15 cellular contexts compared by ENCODE assay signal in the genomic region with DNA sequence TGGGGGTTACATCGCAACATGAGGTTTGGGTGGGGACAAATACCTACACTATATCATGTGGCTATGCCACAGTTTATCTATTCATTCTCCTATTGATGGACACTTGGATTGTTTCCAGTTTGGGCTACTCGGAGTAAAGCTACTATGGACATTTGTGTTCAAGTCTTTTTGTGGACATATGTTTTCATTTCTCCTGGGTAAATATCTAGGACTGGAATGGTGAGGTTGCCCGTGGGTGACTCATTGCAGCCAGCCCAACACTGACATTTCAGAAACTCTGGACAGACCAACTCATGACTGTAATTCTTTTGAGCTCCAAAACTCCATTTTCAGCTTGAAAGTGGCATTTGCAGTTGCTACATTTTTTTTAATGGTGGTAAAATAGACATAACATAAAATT.
"Had no signal": no experiment of that assay in that cellular context is flagged by ENCODE, and none has a peak within 500 bp of the region (broad histone marks: within the 10 kb centered on the region; RNA-seq: fewer than 3 reads in every experiment).

No MANE protein-coding gene starts in this region.

- FAIRE-seq: keratinocyte had no signal

- DNase-seq: activated B cell treated with CpG ODN at 0.5 μM for 24 hours; activated CD4-positive, alpha-beta T cell treated with anti-CD3 and anti-CD28 coated beads, Interleukin-2, amount 50 U/mL, for 1 hour; brain microvascular endothelial cell; cerebellar nuclear complex; erythroblast; gastrocnemius medialis; left ventricle myocardium superior; mesendoderm; stimulated activated CD4-positive, alpha-beta T cell treated with anti-CD3 and anti-CD28 coated beads, Interleukin-4, amount 100 ng/mL, for 24 hours had no signal

- H3K4me3 ChIP-seq: gastrocnemius medialis, thoracic aorta had no signal

- H3K27me3 ChIP-seq: brain microvascular endothelial cell, gastrocnemius medialis had no signal

- H3K27ac Mint-ChIP-seq: activated B cell treated with CpG ODN at 0.5 μM for 24 hours; activated naive CD4-positive, alpha-beta T cell treated with anti-CD3 and anti-CD28 coated beads, Interleukin-2, amount 50 U/mL, for 24 hours; dendritic cell treated with granulocyte-macrophage colony-stimulating factor and Interleukin-4, amounts not matched to agents 40 ng/mL and 50 ng/mL, for 4 days; nephron; stimulated activated naive CD8-positive, alpha-beta T cell treated with anti-CD3 and anti-CD28 coated beads, Interleukin-15, Interleukin-2, amounts not matched to agents 100 ng/mL and 50 ng/mL, for 24 hours had no signal

- H3K36me3 ChIP-seq: brain microvascular endothelial cell, gastrocnemius medialis, thoracic aorta had no signal

- H3K36me3 Mint-ChIP-seq: activated naive CD4-positive, alpha-beta T cell treated with anti-CD3 and anti-CD28 coated beads, Interleukin-2, amount 50 U/mL, for 24 hours had no signal

- H3K9me3 Mint-ChIP-seq: activated naive CD4-positive, alpha-beta T cell treated with anti-CD3 and anti-CD28 coated beads, Interleukin-2, amount 50 U/mL, for 24 hours; dendritic cell treated with granulocyte-macrophage colony-stimulating factor and Interleukin-4, amounts not matched to agents 40 ng/mL and 50 ng/mL, for 4 days had no signal

- H3K4me1 ChIP-seq: gastrocnemius medialis had no signal

- H3K4me3 Mint-ChIP-seq: activated B cell treated with CpG ODN at 0.5 μM for 24 hours; activated naive CD4-positive, alpha-beta T cell treated with anti-CD3 and anti-CD28 coated beads, Interleukin-2, amount 50 U/mL, for 24 hours; dendritic cell treated with granulocyte-macrophage colony-stimulating factor and Interleukin-4, amounts not matched to agents 40 ng/mL and 50 ng/mL, for 4 days; nephron; stimulated activated naive CD8-positive, alpha-beta T cell treated with anti-CD3 and anti-CD28 coated beads, Interleukin-15, Interleukin-2, amounts not matched to agents 100 ng/mL and 50 ng/mL, for 24 hours had no signal

- H3K27me3 Mint-ChIP-seq: stimulated activated naive CD8-positive, alpha-beta T cell treated with anti-CD3 and anti-CD28 coated beads, Interleukin-15, Interleukin-2, amounts not matched to agents 100 ng/mL and 50 ng/mL, for 24 hours had no signal

- H3K9me3 ChIP-seq: gastrocnemius medialis had no signal

- ATAC-seq: gastrocnemius medialis, left ventricle myocardium superior had no signal

- H3K4me1 Mint-ChIP-seq: activated B cell treated with CpG ODN at 0.5 μM for 24 hours; activated naive CD4-positive, alpha-beta T cell treated with anti-CD3 and anti-CD28 coated beads, Interleukin-2, amount 50 U/mL, for 24 hours had no signal

- H3K27ac ChIP-seq: brain microvascular endothelial cell, gastrocnemius medialis, thoracic aorta had no signal
